Comparison of ENCODE assay signal across 9 cellular contexts in genomic region chr3:98812851-98813374, GRCh38. TPM values are rescaled to one million over a fixed set of nuclear protein-coding genes. Genes with fewer than 3 reads are reported as not detected.
DNase-seq lines count a peak whose midpoint lies in the region; ATAC-seq and TF ChIP-seq lines count a peak whose summit lies in the region.
"Had no signal": no experiment of that assay in that cellular context is flagged by ENCODE, and none has a peak within 500 bp of the region (broad histone marks: within the 10 kb centered on the region; RNA-seq: fewer than 3 reads in every experiment).

No MANE protein-coding gene starts in this region.

- H2AFZ ChIP-seq in OCI-LY3 (ENCODE audit: low read depth, low read length), result no peak overlapping the region
- H2AFZ ChIP-seq in parathyroid adenoma, result no peak overlapping the region

- no peak overlapping the region for H3K4me3 ChIP-seq in OCI-LY3 (ENCODE audit: low read length)
- no peak overlapping the region for H3K4me3 ChIP-seq in parathyroid adenoma (ENCODE audit: low read depth, low read length)

- TF ChIP-seq CTCF in OCI-LY3 (IDR thresholded peaks at IDR 0.05; ENCODE audit: low read depth, low read length), result peak; percentile 70
- TF ChIP-seq CTCF in parathyroid adenoma (IDR thresholded peaks at IDR 0.05), result peak; percentile 52

- H3K79me2 ChIP-seq in OCI-LY3 (ENCODE audit: low read length) (no peaks in the 10 kb centered on the region), parathyroid adenoma (no peaks in the 10 kb centered on the region)

- H3K4me2 ChIP-seq in OCI-LY3 (ENCODE audit: low read length) (no peak overlapping the region), parathyroid adenoma (ENCODE audit: low read length) (no peak overlapping the region)

- TF ChIP-seq POLR2A in erythroblast (IDR thresholded peaks at IDR 0.05; ENCODE audit: low read length), result no peak

- H3K4me1 ChIP-seq in OCI-LY3 (ENCODE audit: low read length) (no peaks in the 10 kb centered on the region), parathyroid adenoma (no peaks in the 10 kb centered on the region)

- H3K27ac ChIP-seq in OCI-LY3 (ENCODE audit: low read length) (no peak overlapping the region), parathyroid adenoma (no peak overlapping the region)

- H3K27me3 ChIP-seq in OCI-LY3 (ENCODE audit: low read depth, low read length), result no peaks in the 10 kb centered on the region
- H3K27me3 ChIP-seq in parathyroid adenoma (ENCODE audit: control insufficient read depth, insufficient read depth, low read length), result no peaks in the 10 kb centered on the region

- no peak overlapping the region for H3K9ac ChIP-seq in OCI-LY3 (ENCODE audit: low read length)
- H3K9ac ChIP-seq in parathyroid adenoma, result no peak overlapping the region

- no peaks in the 10 kb centered on the region for H3K9me3 ChIP-seq in OCI-LY3 (ENCODE audit: insufficient read depth, low read length)
- H3K9me3 ChIP-seq in parathyroid adenoma (ENCODE audit: control insufficient read depth, low read length), result no peaks in the 10 kb centered on the region

- ATAC-seq in Right ventricle myocardium superior (ENCODE audit: poor library complexity), result peak; percentile 77
- no peak for ATAC-seq in Right ventricle myocardium inferior
- ATAC-seq in HG03342 (IDR thresholded peaks at IDR 0.05; ENCODE audit: unreplicated experiment), result peak; percentile 50
- ATAC-seq in HG03108 (IDR thresholded peaks at IDR 0.05; ENCODE audit: unreplicated experiment), result no peak

- no peaks in the 10 kb centered on the region for H4K20me1 ChIP-seq in OCI-LY3 (ENCODE audit: insufficient read depth, low read length)

- H3K36me3 ChIP-seq in OCI-LY3 (replicated peaks; ENCODE audit: low read depth, low read length) (no peaks in the 10 kb centered on the region), parathyroid adenoma (ENCODE audit: control insufficient read depth, insufficient read depth, low read length) (no peaks in the 10 kb centered on the region)

- intact Hi-C loops in Right ventricle myocardium superior (cut with DNase I), result loop anchor here (2.0 kb wide), 1 partner anchor 212 kb away; no protein-coding TSS in a partner anchor
- intact Hi-C loops in Right ventricle myocardium inferior (cut with DNase I), result loop anchor here (1.0 to 10.0 kb wide), 2 partner anchors 211 to 778 kb away; partner anchors contain the start of gene GABRR3

- DNase-seq in Right ventricle myocardium superior, result peak; percentile 39
- no peak for DNase-seq in Right ventricle myocardium inferior (ENCODE audit: missing footprints)
- DNase-seq in erythroblast (lab: John Stamatoyannopoulos, UW), result peak; percentile 45 to 54
- no peak for DNase-seq in activated T-cell treated with anti-CD3 and anti-CD28 coated beads for 4 hours

RNA-seq across cellular contexts. Expression of gene ST3GAL6, which starts 49.8 kb away (rescaled TPM):
- total RNA-seq in Right ventricle myocardium superior (34.1 TPM), Right ventricle myocardium inferior (27.1 TPM)
- total RNA-seq: activated CD8-positive, alpha-beta memory T cell treated with anti-CD3 and anti-CD28 coated beads for 36 hours had no signal

Comparison
In these comparisons a context has a peak if more than half of its experiments do, and no peak if none do; other contexts are left out.
1. ATAC-seq: peak in Right ventricle myocardium superior (single experiment) and HG03342 (single experiment); none in Right ventricle myocardium inferior (single experiment) and HG03108 (single experiment).
2. DNase-seq: peak in Right ventricle myocardium superior (single experiment) and erythroblast (2 of 2); none in Right ventricle myocardium inferior (single experiment) and activated T-cell treated with anti-CD3 and anti-CD28 coated beads for 4 hours (single experiment).